ENCODE assay signal across 15 cellular contexts in genomic region chr14:54785778-54786160, GRCh38.
"Had no signal": no experiment of that assay in that cellular context is flagged by ENCODE, and none has a peak within 500 bp of the region (broad histone marks: within the 10 kb centered on the region; RNA-seq: fewer than 3 reads in every experiment).

No MANE protein-coding gene starts in this region.

- H3K27me3 ChIP-seq: ovary had no signal

- H3K36me3 ChIP-seq: ovary had no signal

- DNase-seq: activated CD4-positive, alpha-beta T cell treated with anti-CD3 and anti-CD28 coated beads for 4 hours; activated CD8-positive, alpha-beta T cell treated with anti-CD3 and anti-CD28 coated beads for 36 hours; activated gamma-delta T cell treated with Interleukin-2 at 50 U/mL for 16 hours; amniotic stem cell; effector memory CD8-positive, alpha-beta T cell; mucosa of descending colon; naive thymus-derived CD4-positive, alpha-beta T cell; ovary; stimulated activated CD4-positive, alpha-beta T cell treated with anti-CD3 and anti-CD28 coated beads, Interleukin-15, amount 100 ng/mL, for 24 hours; stimulated activated CD4-positive, alpha-beta T cell treated with anti-CD3 and anti-CD28 coated beads, Interleukin-4, amount 100 ng/mL, for 24 hours; stimulated activated naive CD4-positive, alpha-beta T cell treated with Interleukin-2 at 50 U/mL for 16 hours; T-helper 17 cell had no signal

- H3K9me3 ChIP-seq: mucosa of descending colon, ovary had no signal

- ATAC-seq: activated CD8-positive, alpha-beta T cell treated with anti-CD3 and anti-CD28 coated beads for 36 hours; effector memory CD8-positive, alpha-beta T cell; mucosa of descending colon; naive thymus-derived CD4-positive, alpha-beta T cell; T-helper 17 cell; WTC11 had no signal

- H3K4me3 ChIP-seq: mucosa of descending colon, ovary, skin epidermis had no signal

- H3K27ac ChIP-seq: epithelial cell of prostate, ovary, skin epidermis had no signal
